Comparison of ENCODE assay signal across 1 cellular context in the genomic region with DNA sequence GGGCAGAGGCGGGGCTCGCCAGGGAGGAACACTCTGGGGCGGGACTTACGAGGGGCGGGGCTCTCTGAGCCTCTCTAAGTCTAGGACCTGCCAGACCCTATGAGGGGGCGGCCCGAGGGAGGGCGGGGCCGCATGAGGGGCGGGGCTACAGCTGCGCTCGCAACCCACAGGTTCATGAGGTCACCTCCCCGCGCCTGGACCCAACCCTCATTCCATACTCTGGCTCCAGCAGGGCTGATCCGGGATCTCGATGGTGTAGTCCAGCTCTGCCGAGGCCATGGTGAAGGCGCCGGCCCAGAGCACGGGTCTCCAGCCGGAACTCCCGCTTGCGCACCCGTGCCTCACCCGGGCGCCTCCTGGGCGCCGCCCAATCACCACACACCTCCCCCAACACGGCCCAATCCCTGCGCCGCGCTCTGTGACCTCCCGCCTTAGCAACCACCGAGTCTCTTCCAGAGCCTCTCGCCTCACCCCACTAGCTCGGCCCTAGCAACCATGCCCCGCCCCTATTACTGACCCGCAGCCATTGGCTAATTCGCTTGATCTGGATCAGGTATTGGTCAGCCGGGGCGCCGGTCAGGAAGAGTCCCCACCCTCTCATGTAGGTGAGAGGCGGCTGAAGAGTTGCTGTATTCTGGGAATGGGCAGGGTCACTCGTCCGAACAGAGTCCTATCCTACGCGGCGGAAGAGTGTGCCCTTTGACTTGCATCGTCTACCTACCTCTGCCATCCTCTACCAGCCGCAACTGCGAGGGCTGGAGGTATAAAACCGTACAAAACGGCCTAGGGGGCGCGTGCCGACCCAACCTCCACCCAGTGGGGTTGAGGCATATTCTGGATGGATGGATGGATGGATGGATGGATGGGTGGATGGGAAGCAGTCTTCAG.
TF ChIP-seq lines count a peak whose summit lies in the region.

Gene ARMH1 (plus strand): TSS at position 602 of the 888 bp plus-strand sequence. CDS start 14,984 bp downstream, outside the sequence.
Gene TMEM53 (minus strand): TSS at position 369 of the 888 bp plus-strand sequence. CDS start 90 bp downstream, at position 279.

TF ChIP-seq in K562, 482 proteins besides CTCF, POLR2A, EP300 and RAD21 (continued from another document and continues in another):
- no peak for TF ChIP-seq USF1 (CRISPR knock-in tag; IDR thresholded peaks at IDR 0.05)
- TF ChIP-seq GATA2 (CRISPR knock-in tag; IDR thresholded peaks at IDR 0.05) = no peak
- 0 out of 2 replicates have a peak, but pooled peaks have one; percentile 47 for TF ChIP-seq KLF13 (tag; IDR thresholded peaks at IDR 0.05; ENCODE audit: borderline replicate concordance, low read depth)
- TF ChIP-seq RBM14 (IDR thresholded peaks at IDR 0.05; ENCODE audit: borderline replicate concordance, insufficient read depth, low read depth, low read length) = no peak
- no peak for TF ChIP-seq POLR3A (IDR thresholded peaks at IDR 0.05; ENCODE audit: borderline replicate concordance, extremely low read depth, insufficient read depth, insufficient read length)
- TF ChIP-seq MEIS2 (IDR thresholded peaks at IDR 0.05; ENCODE audit: partially characterized antibody) = no peak
- TF ChIP-seq POLR2G (IDR thresholded peaks at IDR 0.05; ENCODE audit: low read depth, low read length) = peak; percentile 84
- TF ChIP-seq ESRRA (IDR thresholded peaks at IDR 0.05; ENCODE audit: borderline replicate concordance, low read depth) = peak; percentile 84
- TF ChIP-seq, protein P1, sequence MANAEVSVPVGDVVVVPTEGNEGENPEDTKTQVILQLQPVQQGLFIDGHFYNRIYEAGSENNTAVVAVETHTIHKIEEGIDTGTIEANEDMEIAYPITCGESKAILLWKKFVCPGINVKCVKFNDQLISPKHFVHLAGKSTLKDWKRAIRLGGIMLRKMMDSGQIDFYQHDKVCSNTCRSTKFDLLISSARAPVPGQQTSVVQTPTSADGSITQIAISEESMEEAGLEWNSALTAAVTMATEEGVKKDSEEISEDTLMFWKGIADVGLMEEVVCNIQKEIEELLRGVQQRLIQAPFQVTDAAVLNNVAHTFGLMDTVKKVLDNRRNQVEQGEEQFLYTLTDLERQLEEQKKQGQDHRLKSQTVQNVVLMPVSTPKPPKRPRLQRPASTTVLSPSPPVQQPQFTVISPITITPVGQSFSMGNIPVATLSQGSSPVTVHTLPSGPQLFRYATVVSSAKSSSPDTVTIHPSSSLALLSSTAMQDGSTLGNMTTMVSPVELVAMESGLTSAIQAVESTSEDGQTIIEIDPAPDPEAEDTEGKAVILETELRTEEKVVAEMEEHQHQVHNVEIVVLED (CRISPR knock-in tag; IDR thresholded peaks at IDR 0.05) = no peak
- no peak for TF ChIP-seq ZNF184 (CRISPR knock-in tag; IDR thresholded peaks at IDR 0.05)
- no peak for TF ChIP-seq GATAD2A (IDR thresholded peaks at IDR 0.05)
- TF ChIP-seq ZFX (CRISPR knock-in tag; IDR thresholded peaks at IDR 0.05) = peak; percentile 37; the same call in 1 of the 2 replicates
- no peak for TF ChIP-seq SRSF7 (optimal IDR thresholded peaks at IDR 0.05; ENCODE audit: low read depth, low read length)
- no peak for TF ChIP-seq CREB3L1 (IDR thresholded peaks at IDR 0.05; ENCODE audit: borderline replicate concordance, low read depth)
- no peak for TF ChIP-seq SAP30 (IDR thresholded peaks at IDR 0.05; ENCODE audit: borderline replicate concordance, insufficient read depth, low read depth, low read length, poor library complexity, severe bottlenecking)
- TF ChIP-seq, protein P2, sequence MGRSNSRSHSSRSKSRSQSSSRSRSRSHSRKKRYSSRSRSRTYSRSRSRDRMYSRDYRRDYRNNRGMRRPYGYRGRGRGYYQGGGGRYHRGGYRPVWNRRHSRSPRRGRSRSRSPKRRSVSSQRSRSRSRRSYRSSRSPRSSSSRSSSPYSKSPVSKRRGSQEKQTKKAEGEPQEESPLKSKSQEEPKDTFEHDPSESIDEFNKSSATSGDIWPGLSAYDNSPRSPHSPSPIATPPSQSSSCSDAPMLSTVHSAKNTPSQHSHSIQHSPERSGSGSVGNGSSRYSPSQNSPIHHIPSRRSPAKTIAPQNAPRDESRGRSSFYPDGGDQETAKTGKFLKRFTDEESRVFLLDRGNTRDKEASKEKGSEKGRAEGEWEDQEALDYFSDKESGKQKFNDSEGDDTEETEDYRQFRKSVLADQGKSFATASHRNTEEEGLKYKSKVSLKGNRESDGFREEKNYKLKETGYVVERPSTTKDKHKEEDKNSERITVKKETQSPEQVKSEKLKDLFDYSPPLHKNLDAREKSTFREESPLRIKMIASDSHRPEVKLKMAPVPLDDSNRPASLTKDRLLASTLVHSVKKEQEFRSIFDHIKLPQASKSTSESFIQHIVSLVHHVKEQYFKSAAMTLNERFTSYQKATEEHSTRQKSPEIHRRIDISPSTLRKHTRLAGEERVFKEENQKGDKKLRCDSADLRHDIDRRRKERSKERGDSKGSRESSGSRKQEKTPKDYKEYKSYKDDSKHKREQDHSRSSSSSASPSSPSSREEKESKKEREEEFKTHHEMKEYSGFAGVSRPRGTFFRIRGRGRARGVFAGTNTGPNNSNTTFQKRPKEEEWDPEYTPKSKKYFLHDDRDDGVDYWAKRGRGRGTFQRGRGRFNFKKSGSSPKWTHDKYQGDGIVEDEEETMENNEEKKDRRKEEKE (IDR thresholded peaks at IDR 0.05; ENCODE audit: borderline replicate concordance in 1 of 2, control insufficient read depth in 1 of 2, low read depth in 2 of 2, low read length in 1 of 2) = no peak
- no peak for TF ChIP-seq RBBP5 (IDR thresholded peaks at IDR 0.05; ENCODE audit: borderline replicate concordance, insufficient read depth, low read length, poor library complexity, severe bottlenecking)
- TF ChIP-seq ELF4 (CRISPR knock-in tag; IDR thresholded peaks at IDR 0.05) = no peak; the same call in 1 of the 2 replicates
- TF ChIP-seq E2F6 (IDR thresholded peaks at IDR 0.05; ENCODE audit: borderline replicate concordance in 1 of 2, extremely low read depth in 1 of 2, insufficient read depth in 1 of 2, insufficient read length in 1 of 2, low read depth in 1 of 2, low read length in 1 of 2, poor library complexity in 1 of 2, severe bottlenecking in 1 of 2) = peak; percentile 34 to 37
- no peak for TF ChIP-seq ATF1 (CRISPR knock-in tag; IDR thresholded peaks at IDR 0.05)
- peak; percentile 94 for TF ChIP-seq ATF1 (tag; IDR thresholded peaks at IDR 0.05)
- TF ChIP-seq E2F3 (CRISPR knock-in tag; IDR thresholded peaks at IDR 0.05) = no peak
- no peak for TF ChIP-seq LARP7 (IDR thresholded peaks at IDR 0.05)
- peak; percentile 83 to 88 for TF ChIP-seq MAZ (CRISPR knock-in tag; conservative IDR thresholded peaks at IDR 0.05 in 1 of 2, IDR thresholded peaks at IDR 0.05 in 1 of 2)
- TF ChIP-seq ZNF395 (CRISPR knock-in tag; IDR thresholded peaks at IDR 0.05) = no peak
- TF ChIP-seq ILK (tag; IDR thresholded peaks at IDR 0.05; ENCODE audit: borderline replicate concordance, low read depth) = no peak
- TF ChIP-seq ZFP1 (CRISPR knock-in tag; IDR thresholded peaks at IDR 0.05) = no peak
- TF ChIP-seq KHSRP (IDR thresholded peaks at IDR 0.05) = no peak
- no peak for TF ChIP-seq CBFA2T2 (conservative IDR thresholded peaks at IDR 0.05)
- no peak for TF ChIP-seq HDAC3 (IDR thresholded peaks at IDR 0.05; ENCODE audit: borderline replicate concordance, partially characterized antibody)
- TF ChIP-seq FOXJ3 (CRISPR knock-in tag; IDR thresholded peaks at IDR 0.05) = no peak
- TF ChIP-seq EWSR1 (IDR thresholded peaks at IDR 0.05; ENCODE audit: borderline replicate concordance, low read depth, partially characterized antibody) = no peak
- TF ChIP-seq KLF16 (IDR thresholded peaks at IDR 0.05) = no peak
- TF ChIP-seq, protein P3, sequence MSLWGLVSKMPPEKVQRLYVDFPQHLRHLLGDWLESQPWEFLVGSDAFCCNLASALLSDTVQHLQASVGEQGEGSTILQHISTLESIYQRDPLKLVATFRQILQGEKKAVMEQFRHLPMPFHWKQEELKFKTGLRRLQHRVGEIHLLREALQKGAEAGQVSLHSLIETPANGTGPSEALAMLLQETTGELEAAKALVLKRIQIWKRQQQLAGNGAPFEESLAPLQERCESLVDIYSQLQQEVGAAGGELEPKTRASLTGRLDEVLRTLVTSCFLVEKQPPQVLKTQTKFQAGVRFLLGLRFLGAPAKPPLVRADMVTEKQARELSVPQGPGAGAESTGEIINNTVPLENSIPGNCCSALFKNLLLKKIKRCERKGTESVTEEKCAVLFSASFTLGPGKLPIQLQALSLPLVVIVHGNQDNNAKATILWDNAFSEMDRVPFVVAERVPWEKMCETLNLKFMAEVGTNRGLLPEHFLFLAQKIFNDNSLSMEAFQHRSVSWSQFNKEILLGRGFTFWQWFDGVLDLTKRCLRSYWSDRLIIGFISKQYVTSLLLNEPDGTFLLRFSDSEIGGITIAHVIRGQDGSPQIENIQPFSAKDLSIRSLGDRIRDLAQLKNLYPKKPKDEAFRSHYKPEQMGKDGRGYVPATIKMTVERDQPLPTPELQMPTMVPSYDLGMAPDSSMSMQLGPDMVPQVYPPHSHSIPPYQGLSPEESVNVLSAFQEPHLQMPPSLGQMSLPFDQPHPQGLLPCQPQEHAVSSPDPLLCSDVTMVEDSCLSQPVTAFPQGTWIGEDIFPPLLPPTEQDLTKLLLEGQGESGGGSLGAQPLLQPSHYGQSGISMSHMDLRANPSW (CRISPR knock-in tag; IDR thresholded peaks at IDR 0.05) = peak; percentile 74; the same call in 1 of the 2 replicates
- TF ChIP-seq, protein P4, sequence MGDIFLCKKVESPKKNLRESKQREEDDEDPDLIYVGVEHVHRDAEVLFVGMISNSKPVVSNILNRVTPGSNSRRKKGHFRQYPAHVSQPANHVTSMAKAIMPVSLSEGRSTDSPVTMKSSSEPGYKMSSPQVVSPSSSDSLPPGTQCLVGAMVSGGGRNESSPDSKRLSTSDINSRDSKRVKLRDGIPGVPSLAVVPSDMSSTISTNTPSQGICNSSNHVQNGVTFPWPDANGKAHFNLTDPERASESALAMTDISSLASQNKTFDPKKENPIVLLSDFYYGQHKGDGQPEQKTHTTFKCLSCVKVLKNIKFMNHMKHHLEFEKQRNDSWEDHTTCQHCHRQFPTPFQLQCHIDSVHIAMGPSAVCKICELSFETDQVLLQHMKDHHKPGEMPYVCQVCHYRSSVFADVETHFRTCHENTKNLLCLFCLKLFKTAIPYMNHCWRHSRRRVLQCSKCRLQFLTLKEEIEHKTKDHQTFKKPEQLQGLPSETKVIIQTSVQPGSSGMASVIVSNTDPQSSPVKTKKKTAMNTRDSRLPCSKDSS (IDR thresholded peaks at IDR 0.05; ENCODE audit: low read depth, partially characterized antibody) = no peak
- TF ChIP-seq PRMT5 (CRISPR knock-in tag; IDR thresholded peaks at IDR 0.05) = no peak
- no peak; a peak in 1 of 3 replicates for TF ChIP-seq CBX3 (IDR thresholded peaks at IDR 0.05; ENCODE audit: borderline replicate concordance in 1 of 2, low read length in 2 of 2)
- no peak for TF ChIP-seq ZNF644 (tag; IDR thresholded peaks at IDR 0.05; ENCODE audit: low read depth)
- TF ChIP-seq YY1 (IDR thresholded peaks at IDR 0.05; ENCODE audit: borderline replicate concordance in 1 of 3, control insufficient read depth in 1 of 3, extremely low read depth in 1 of 3, insufficient read depth in 3 of 3, insufficient read length in 1 of 3, insufficient replicate concordance in 2 of 3, low read depth in 1 of 3, low read length in 2 of 3) = peak in 1 of 3 experiments; percentile 22
